17 cellular contexts compared by ENCODE assay signal in the genomic region with DNA sequence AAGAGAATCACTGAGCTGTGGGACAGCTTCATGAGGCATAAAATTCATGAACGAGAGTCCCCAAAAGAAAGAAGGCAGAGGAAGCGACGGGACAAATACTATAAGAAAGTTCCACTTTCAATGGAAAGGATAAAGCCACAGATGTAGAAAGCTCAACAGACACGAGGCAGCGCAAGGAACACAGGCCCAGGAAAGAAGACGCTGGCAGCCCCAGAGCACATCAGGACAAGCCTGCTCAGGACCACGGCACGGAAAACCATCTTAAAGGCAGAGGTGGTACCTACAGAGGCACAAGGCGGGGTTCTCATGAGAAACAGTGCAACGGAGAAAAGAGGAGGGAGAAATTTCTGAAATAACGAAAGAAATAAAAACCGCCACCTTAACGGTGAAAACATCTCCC.
"Had no signal": no experiment of that assay in that cellular context is flagged by ENCODE, and none has a peak within 500 bp of the region (broad histone marks: within the 10 kb centered on the region; RNA-seq: fewer than 3 reads in every experiment).

No MANE protein-coding gene starts in this region.

- H3K4me1 ChIP-seq: esophagus squamous epithelium, gastroesophageal sphincter, parathyroid adenoma, prostate gland, right lobe of liver, testis, tibial nerve had no signal

- H3K4me3 Mint-ChIP-seq: immature natural killer cell; naive thymus-derived CD8-positive, alpha-beta T cell; stimulated activated effector memory CD8-positive, alpha-beta T cell treated with anti-CD3 and anti-CD28 coated beads, Interleukin-12 subunit alpha, Interleukin-12 subunit beta, amount 100 ng/mL, for 72 hours; stimulated activated naive CD8-positive, alpha-beta T cell treated with anti-CD3 and anti-CD28 coated beads, Interleukin-15, Interleukin-2, amounts not matched to agents 100 ng/mL and 50 ng/mL, for 24 hours had no signal

- H3K9ac ChIP-seq: parathyroid adenoma had no signal

- DNase-seq: dermis blood vessel endothelial cell; esophagus squamous epithelium; foreskin fibroblast; immature natural killer cell; left colon; stimulated activated CD4-positive, alpha-beta T cell treated with anti-CD3 and anti-CD28 coated beads, Interleukin-4, amount 100 ng/mL, for 1 hour; stimulated activated CD8-positive, alpha-beta memory T cell treated with anti-CD3 and anti-CD28 coated beads, Interleukin-4, amount 100 ng/mL, for 48 hours; testis had no signal

- H3K27ac ChIP-seq: esophagus squamous epithelium, gastroesophageal sphincter, parathyroid adenoma, prostate gland, right lobe of liver, testis, tibial nerve had no signal

- H2AFZ ChIP-seq: parathyroid adenoma had no signal

- H3K4me3 ChIP-seq: esophagus squamous epithelium, gastroesophageal sphincter, mucosa of descending colon, prostate gland, right lobe of liver, testis, tibial nerve had no signal

- ATAC-seq: gastroesophageal sphincter; left colon; mucosa of descending colon; naive thymus-derived CD8-positive, alpha-beta T cell; right lobe of liver; stimulated activated effector memory CD8-positive, alpha-beta T cell treated with anti-CD3 and anti-CD28 coated beads, Interleukin-12 subunit alpha, Interleukin-12 subunit beta, amount 100 ng/mL, for 72 hours had no signal

- H3K36me3 ChIP-seq: prostate gland, right lobe of liver had no signal

- H3K27me3 Mint-ChIP-seq: naive thymus-derived CD8-positive, alpha-beta T cell had no signal

- H3K79me2 ChIP-seq: parathyroid adenoma had no signal

- H3K27ac Mint-ChIP-seq: stimulated activated effector memory CD8-positive, alpha-beta T cell treated with anti-CD3 and anti-CD28 coated beads, Interleukin-12 subunit alpha, Interleukin-12 subunit beta, amount 100 ng/mL, for 72 hours; stimulated activated naive CD8-positive, alpha-beta T cell treated with anti-CD3 and anti-CD28 coated beads, Interleukin-15, Interleukin-2, amounts not matched to agents 100 ng/mL and 50 ng/mL, for 24 hours had no signal

- H3K9me3 ChIP-seq: esophagus squamous epithelium, gastroesophageal sphincter, mucosa of descending colon, prostate gland, right lobe of liver, testis had no signal

- H3K27me3 ChIP-seq: esophagus squamous epithelium, gastroesophageal sphincter, right lobe of liver, testis, tibial nerve had no signal
